ENCODE assay signal across 1 cellular context in genomic region chr11:353315-353857, GRCh38.
A peak's percentile ranks its signal among the peaks of the same experiment; 100 is the strongest.
TF ChIP-seq lines count a peak whose summit lies in the region.

No MANE protein-coding gene starts in this region.

TF ChIP-seq in HepG2, 621 proteins besides CTCF, POLR2A, EP300 and RAD21 (continued from another document and continues in another):
- TF ChIP-seq ZBTB2 (CRISPR knock-in tag; IDR thresholded peaks at IDR 0.05; ENCODE audit: low read depth) (peak; percentile 58; the same call in 1 of the 2 replicates), ZC3H4 (CRISPR knock-in tag; IDR thresholded peaks at IDR 0.05; ENCODE audit: borderline replicate concordance) (0 out of 2 replicates have a peak, but pooled peaks have one; percentile 56), HHEX (CRISPR knock-in tag; IDR thresholded peaks at IDR 0.05) (no peak), JDP2 (CRISPR knock-in tag; IDR thresholded peaks at IDR 0.05; ENCODE audit: borderline replicate concordance) (no peak), ARID3A (IDR thresholded peaks at IDR 0.05; ENCODE audit: low read depth, low read length) (0 out of 2 replicates have a peak, but pooled peaks have one; percentile 9), UBTF (CRISPR knock-in tag; IDR thresholded peaks at IDR 0.05) (peak; percentile 96), RFXAP (CRISPR knock-in tag; IDR thresholded peaks at IDR 0.05; ENCODE audit: borderline replicate concordance) (no peak), ZNF883 (CRISPR knock-in tag; IDR thresholded peaks at IDR 0.05; ENCODE audit: not compliant biosample characterization) (no peak), ZNF572 (CRISPR knock-in tag; IDR thresholded peaks at IDR 0.05) (no peak), ZNF18 (CRISPR knock-in tag; IDR thresholded peaks at IDR 0.05; ENCODE audit: insufficient replicate concordance) (no peak), HNRNPL (IDR thresholded peaks at IDR 0.05; ENCODE audit: low read depth, low read length) (no peak), MYNN (CRISPR knock-in tag; IDR thresholded peaks at IDR 0.05; ENCODE audit: low read depth) (no peak), DZIP1 (CRISPR knock-in tag; IDR thresholded peaks at IDR 0.05) (no peak), CENPX (CRISPR knock-in tag; IDR thresholded peaks at IDR 0.05) (no peak), NR2F6 (IDR thresholded peaks at IDR 0.05) (peak; percentile 11; the same call in 1 of the 2 replicates), NR2F6 (CRISPR knock-in tag; IDR thresholded peaks at IDR 0.05) (peak; percentile 41; the same call in 1 of the 2 replicates), ZNF879 (CRISPR knock-in tag; IDR thresholded peaks at IDR 0.05) (no peak), ZBTB44 (CRISPR knock-in tag; IDR thresholded peaks at IDR 0.05) (no peak), FOXA3 (CRISPR knock-in tag; IDR thresholded peaks at IDR 0.05) (peak; percentile 75), ZNF674 (CRISPR knock-in tag; IDR thresholded peaks at IDR 0.05; ENCODE audit: low read depth) (no peak), HNF4G (IDR thresholded peaks at IDR 0.05; ENCODE audit: borderline replicate concordance, low read depth, low read length) (peak; percentile 6; the same call in 1 of the 2 replicates), HNF4G (CRISPR knock-in tag; IDR thresholded peaks at IDR 0.05; ENCODE audit: borderline replicate concordance, low read depth) (no peak; the same call in 1 of the 2 replicates), ZSCAN21 (CRISPR knock-in tag; IDR thresholded peaks at IDR 0.05; ENCODE audit: borderline replicate concordance) (peak; percentile 78; the same call in 1 of the 2 replicates), MNT (IDR thresholded peaks at IDR 0.05) (0 out of 2 replicates have a peak, but pooled peaks have one; percentile 19), ATF1 (CRISPR knock-in tag; IDR thresholded peaks at IDR 0.05) (no peak), SNRNP70 (IDR thresholded peaks at IDR 0.05; ENCODE audit: low read depth, low read length) (no peak), DMAP1 (CRISPR knock-in tag; IDR thresholded peaks at IDR 0.05) (peak; percentile 67), PRDM15 (CRISPR knock-in tag; IDR thresholded peaks at IDR 0.05) (no peak), ZNF691 (CRISPR knock-in tag; IDR thresholded peaks at IDR 0.05; ENCODE audit: borderline replicate concordance, low read depth) (no peak), NBN (conservative IDR thresholded peaks at IDR 0.05) (no peak), MTERF4 (CRISPR knock-in tag; IDR thresholded peaks at IDR 0.05) (no peak), ZNF207 (IDR thresholded peaks at IDR 0.05; ENCODE audit: borderline replicate concordance) (no peak), ZNF569 (CRISPR knock-in tag; IDR thresholded peaks at IDR 0.05; ENCODE audit: borderline replicate concordance) (no peak), GABPA (IDR thresholded peaks at IDR 0.05; ENCODE audit: low read depth, low read length) (no peak), GABPA (CRISPR knock-in tag; IDR thresholded peaks at IDR 0.05; ENCODE audit: low read depth) (peak; percentile 43), ESRRA (CRISPR knock-in tag; IDR thresholded peaks at IDR 0.05; ENCODE audit: low read depth) (no peak)
